Comparison of ENCODE assay signal across 18 cellular contexts in the genomic region with DNA sequence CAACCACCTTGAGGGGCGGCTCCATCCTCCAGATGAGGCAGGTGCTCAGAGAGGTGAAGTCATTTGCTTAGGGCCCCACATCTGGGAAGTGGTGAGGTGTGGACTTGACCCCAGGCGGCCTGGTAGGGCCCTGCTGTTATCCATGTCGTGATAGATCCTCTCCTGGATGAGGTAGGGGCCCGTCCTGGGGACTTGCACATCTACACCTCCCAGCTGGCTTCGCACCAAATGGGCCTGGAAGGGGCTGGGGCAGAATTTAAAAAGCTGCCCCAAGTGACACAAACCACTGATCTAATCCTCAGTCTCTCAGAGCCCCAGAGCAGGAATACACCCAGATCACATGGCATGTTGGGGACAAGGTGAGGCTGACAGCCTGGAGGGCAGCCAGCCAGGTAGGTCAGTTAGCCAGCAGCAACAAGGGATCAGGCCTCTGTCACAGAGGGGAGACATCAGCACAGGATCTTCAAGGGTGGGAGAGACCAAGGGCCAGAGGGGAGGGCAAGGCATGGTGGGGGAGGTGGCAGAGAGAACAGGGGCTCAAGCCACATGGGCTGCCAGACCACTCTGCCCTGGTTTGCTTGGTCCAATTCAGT. TPM values are rescaled to one million over a fixed set of nuclear protein-coding genes. Genes with fewer than 3 reads are reported as not detected.
A peak's percentile ranks its signal among the peaks of the same experiment; 100 is the strongest.
DNase-seq lines count a peak whose midpoint lies in the region; TF ChIP-seq lines count a peak whose summit lies in the region.
"Had no signal": no experiment of that assay in that cellular context is flagged by ENCODE, and none has a peak within 500 bp of the region (broad histone marks: within the 10 kb centered on the region; RNA-seq: fewer than 3 reads in every experiment).

No MANE protein-coding gene starts in this region.

- no peak overlapping the region for H3K27ac Mint-ChIP-seq in endothelial cell (ENCODE audit: unreplicated experiment)
- H3K27ac Mint-ChIP-seq in HFFc6: no peak overlapping the region

- H3K4me1 Mint-ChIP-seq in endothelial cell (ENCODE audit: unreplicated experiment) (peaks cover 7% of the 10 kb centered on the region), HFFc6 (ENCODE audit: low read depth) (no peaks in the 10 kb centered on the region)

- H2AFZ ChIP-seq in osteoblast (ENCODE audit: low read length): no peak overlapping the region

- H3K27me3 Mint-ChIP-seq in endothelial cell (ENCODE audit: unreplicated experiment): peaks cover 5% of the 10 kb centered on the region
- H3K27me3 Mint-ChIP-seq in HFFc6 (ENCODE audit: insufficient read depth): no peaks in the 10 kb centered on the region; the same call in 1 of the 2 replicates

- no peaks in the 10 kb centered on the region for H3K79me2 ChIP-seq in osteoblast (ENCODE audit: insufficient read depth, low read length)

- peak overlapping the region; percentile 17; the same call in 1 of the 2 replicates for H3K27ac ChIP-seq in HUES6 (ENCODE audit: low read depth, low read length)
- H3K27ac ChIP-seq in SK-N-MC: peak overlapping the region; percentile 82; the same call in 1 of the 2 replicates
- no peak overlapping the region for H3K27ac ChIP-seq in osteoblast (ENCODE audit: low read depth, low read length)
- H3K27ac ChIP-seq: ascending aorta, coronary artery, foreskin keratinocyte, prostate gland, thoracic aorta had no signal

- H3K9me3 ChIP-seq in HUES6 (ENCODE audit: control insufficient read depth, insufficient read depth, low read depth, low read length) (no peaks in the 10 kb centered on the region), SK-N-MC (ENCODE audit: low read depth, low read length) (no peaks in the 10 kb centered on the region), osteoblast (ENCODE audit: low read depth, low read length) (no peaks in the 10 kb centered on the region)
- H3K9me3 ChIP-seq: ascending aorta, BE2C, prostate gland, thoracic aorta had no signal

- no peak overlapping the region for H3K9ac ChIP-seq in HUES6 (ENCODE audit: low read length)
- H3K9ac ChIP-seq in SK-N-MC (ENCODE audit: insufficient read length): peak overlapping the region; percentile 41

- H3K4me1 ChIP-seq in HUES6 (ENCODE audit: control insufficient read depth, insufficient read depth, low read length) (peaks cover 26% of the 10 kb centered on the region; the same call in 1 of the 2 replicates), osteoblast (ENCODE audit: insufficient read depth, low read length) (no peaks in the 10 kb centered on the region)
- H3K4me1 ChIP-seq: ascending aorta, foreskin keratinocyte, prostate gland had no signal

- H3K36me3 Mint-ChIP-seq in endothelial cell (ENCODE audit: low read depth, unreplicated experiment) (peaks cover 10% of the 10 kb centered on the region), HFFc6 (ENCODE audit: low read depth) (no peaks in the 10 kb centered on the region)

- H3K27me3 ChIP-seq in HUES6 (ENCODE audit: control insufficient read depth, insufficient read depth, low read length): no peaks in the 10 kb centered on the region
- no peaks in the 10 kb centered on the region for H3K27me3 ChIP-seq in osteoblast (ENCODE audit: insufficient read depth, low read length)
- H3K27me3 ChIP-seq: ascending aorta, BE2C, foreskin keratinocyte had no signal

- no peak overlapping the region for H3K4me3 ChIP-seq in HUES6 (ENCODE audit: low read depth, low read length)
- peak overlapping the region; percentile 28; the same call in 1 of the 2 replicates for H3K4me3 ChIP-seq in SK-N-MC
- H3K4me3 ChIP-seq in osteoblast (ENCODE audit: insufficient read depth, low read length): no peak overlapping the region
- H3K4me3 ChIP-seq: ascending aorta, coronary artery, prostate gland, smooth muscle cell, thoracic aorta had no signal

- H3K9me3 Mint-ChIP-seq in endothelial cell (ENCODE audit: unreplicated experiment) (no peaks in the 10 kb centered on the region), HFFc6 (no peaks in the 10 kb centered on the region)

- TF ChIP-seq CTCF in endothelial cell (IDR thresholded peaks at IDR 0.05; ENCODE audit: unreplicated experiment) (no peak), osteoblast (IDR thresholded peaks at IDR 0.05; ENCODE audit: extremely low read depth, low read depth, low read length) (no peak), HFFc6 (IDR thresholded peaks at IDR 0.05) (no peak)

- H4K20me1 ChIP-seq in osteoblast (ENCODE audit: insufficient read depth, low read length): no peaks in the 10 kb centered on the region

- DNase-seq in SK-N-MC (ENCODE audit: low read depth, low spot score) (no peak), endothelial cell (ENCODE audit: low spot score) (no peak), osteoblast (ENCODE audit: insufficient read length, low spot score, missing footprints) (peak; percentile 41), HFFc6 (no peak), LoVo (ENCODE audit: low spot score) (no peak), Kasumi-1 (lab: John Stamatoyannopoulos, UW) (no peak)
- DNase-seq: activated CD8-positive, alpha-beta memory T cell treated with anti-CD3 and anti-CD28 coated beads for 24 hours; activated effector memory CD4-positive, alpha-beta T cell treated with Interleukin-2 at 50 U/mL for 16 hours; foreskin keratinocyte; GOT3; NCI-H1417 had no signal

- peak overlapping the region; percentile 31 for H3K4me3 Mint-ChIP-seq in endothelial cell (ENCODE audit: unreplicated experiment)
- H3K4me3 Mint-ChIP-seq in HFFc6: no peak overlapping the region

- H3K36me3 ChIP-seq in HUES6 (ENCODE audit: control insufficient read depth, insufficient read depth, low read length): peaks cover 93% of the 10 kb centered on the region
- peaks cover 7% of the 10 kb centered on the region; the same call in 1 of the 2 replicates for H3K36me3 ChIP-seq in SK-N-MC (ENCODE audit: insufficient read depth, low read length)
- H3K36me3 ChIP-seq in osteoblast (ENCODE audit: insufficient read depth, low read length): no peaks in the 10 kb centered on the region
- H3K36me3 ChIP-seq: ascending aorta, prostate gland, thoracic aorta had no signal

- H3K4me2 ChIP-seq in osteoblast (ENCODE audit: insufficient read depth, low read length): no peak overlapping the region
- H3K4me2 ChIP-seq: smooth muscle cell had no signal

RNA-seq across cellular contexts. Expression of a gene that starts 12.3 kb away (rescaled TPM):
- total RNA-seq in endothelial cell (ENCODE audit: unreplicated experiment) (15.8 TPM), osteoblast (8.3 and 11.2 TPM in 2 replicates)
- 10 to 100 TPM in 5 of 6 experiments, 1 to 10 TPM in 1; 7.2 to 14.9 (median 13.0) TPM for total RNA-seq in HFFc6 (2021; fragmentation: NEBNext Ultra II Directional; extraction: Animal tissue kit (Norgen Biotek cat#: 25700))
